ENCODE assay signal across 1 cellular context in genomic region chr1:53328009-53328489, GRCh38.
TF ChIP-seq lines count a peak whose summit lies in the region.

LRP8 (minus strand) TSS chr1:53328070; CDS start chr1:53327912, 158 bp downstream.

TF ChIP-seq in H1, 55 proteins besides CTCF, POLR2A, EP300 and RAD21 (continued from another document):
- TF ChIP-seq MAFK (IDR thresholded peaks at IDR 0.05; ENCODE audit: low read depth, low read length) = no peak
- TF ChIP-seq TAF7 (optimal IDR thresholded peaks at IDR 0.05; ENCODE audit: borderline replicate concordance, low read depth, low read length) = no peak
- TF ChIP-seq SAP30 (IDR thresholded peaks at IDR 0.05; ENCODE audit: insufficient read depth, insufficient replicate concordance, low read length) = peak; percentile 73
- no peak for TF ChIP-seq CBX5 (IDR thresholded peaks at IDR 0.05; ENCODE audit: low read depth, low read length)
- TF ChIP-seq SIX5 (IDR thresholded peaks at IDR 0.05; ENCODE audit: low read depth, low read length) = no peak
- no peak for TF ChIP-seq KDM1A (IDR thresholded peaks at IDR 0.05; ENCODE audit: borderline replicate concordance, low read length)
- no peak for TF ChIP-seq BACH1 (IDR thresholded peaks at IDR 0.05; ENCODE audit: low read length)
- TF ChIP-seq SP1 (IDR thresholded peaks at IDR 0.05; ENCODE audit: low read depth, low read length) = no peak
- no peak for TF ChIP-seq TCF12 (IDR thresholded peaks at IDR 0.05; ENCODE audit: low read depth, low read length)
- TF ChIP-seq, protein P1, sequence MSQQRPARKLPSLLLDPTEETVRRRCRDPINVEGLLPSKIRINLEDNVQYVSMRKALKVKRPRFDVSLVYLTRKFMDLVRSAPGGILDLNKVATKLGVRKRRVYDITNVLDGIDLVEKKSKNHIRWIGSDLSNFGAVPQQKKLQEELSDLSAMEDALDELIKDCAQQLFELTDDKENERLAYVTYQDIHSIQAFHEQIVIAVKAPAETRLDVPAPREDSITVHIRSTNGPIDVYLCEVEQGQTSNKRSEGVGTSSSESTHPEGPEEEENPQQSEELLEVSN (IDR thresholded peaks at IDR 0.05) = 0 out of 2 replicates have a peak, but pooled peaks have one; percentile 35
- TF ChIP-seq RFX5 (IDR thresholded peaks at IDR 0.05; ENCODE audit: borderline replicate concordance, low read depth, low read length) = no peak
- TF ChIP-seq KDM5A (IDR thresholded peaks at IDR 0.05; ENCODE audit: low read length) = no peak
- TF ChIP-seq SIN3A (conservative IDR thresholded peaks at IDR 0.05 in 1 of 2, IDR thresholded peaks at IDR 0.05 in 1 of 2; ENCODE audit: low read depth in 1 of 2, low read length in 2 of 2) = peak in 1 of 2 experiments; percentile 62; a peak in 2 of 4 replicates
- TF ChIP-seq POU5F1 (IDR thresholded peaks at IDR 0.05; ENCODE audit: low read depth, low read length) = no peak
- no peak for TF ChIP-seq ATF3 (IDR thresholded peaks at IDR 0.05; ENCODE audit: insufficient read depth, low read depth, low read length)
- TF ChIP-seq CEBPB (IDR thresholded peaks at IDR 0.05; ENCODE audit: low read depth, low read length) = no peak
- TF ChIP-seq CHD1 (IDR thresholded peaks at IDR 0.05; ENCODE audit: low read depth, low read length) = no peak
TF ChIP-seq in H1: peak in this region for 6.
